Comparison of ENCODE assay signal across 12 cellular contexts in genomic region chr5:172410160-172410559, GRCh38. TPM values are rescaled to one million over a fixed set of nuclear protein-coding genes. Genes with fewer than 3 reads are reported as not detected.
DNase-seq lines count a peak whose midpoint lies in the region; ATAC-seq and TF ChIP-seq lines count a peak whose summit lies in the region.
"Had no signal": no experiment of that assay in that cellular context is flagged by ENCODE, and none has a peak within 500 bp of the region (broad histone marks: within the 10 kb centered on the region; RNA-seq: fewer than 3 reads in every experiment).

No MANE protein-coding gene starts in this region.

- intact Hi-C loops in sciatic nerve (cut with DNase I), result no loop called here

- H3K27me3 ChIP-seq in muscle layer of colon (ENCODE audit: control insufficient read depth in 1 of 2, insufficient read depth in 2 of 2, low read length in 2 of 2) (no peaks in the 10 kb centered on the region), Peyer's patch (no peaks in the 10 kb centered on the region)

- no peak for TF ChIP-seq CTCF in Peyer's patch (IDR thresholded peaks at IDR 0.05)

- H3K9me3 ChIP-seq in muscle layer of colon (ENCODE audit: low read length), result no peaks in the 10 kb centered on the region
- no peaks in the 10 kb centered on the region for H3K9me3 ChIP-seq in Peyer's patch

- ATAC-seq in HG03025 (IDR thresholded peaks at IDR 0.05; ENCODE audit: low FRiP score, unreplicated experiment) (no peak), sciatic nerve (no peak)

- H3K4me1 ChIP-seq in muscle layer of colon (ENCODE audit: insufficient read depth, low read length) (peaks cover 60% of the 10 kb centered on the region), Peyer's patch (peaks cover 0 to 8% (median 0%) of the 10 kb centered on the region in 4 donors)

- H3K27ac ChIP-seq in muscle layer of colon (ENCODE audit: low read depth, low read length) (peak overlapping the region; percentile 88), Peyer's patch (peak overlapping the region in 2 of 4 donors; percentile 39 to 77)
- H3K27ac ChIP-seq: KMS-11 had no signal

- H3K36me3 ChIP-seq in muscle layer of colon (ENCODE audit: insufficient read depth, low read length) (peaks cover 12% of the 10 kb centered on the region), Peyer's patch (no peaks in the 10 kb centered on the region)

- TF ChIP-seq POLR2A in Peyer's patch (IDR thresholded peaks at IDR 0.05), result no peak

- DNase-seq in Daoy (ENCODE audit: low read depth) (peak; percentile 73), LHCN-M2 (ENCODE audit: low read depth) (peak; percentile 66), amniotic epithelial cell (ENCODE audit: low read depth) (peak; percentile 63), DMS53 treated with DMSO at 0.1 percent for 48 hours (lab: John Stamatoyannopoulos, UW; ENCODE audit: unreplicated experiment) (no peak), sciatic nerve (ENCODE audit: low spot score) (no peak), Peyer's patch (no peak)
- DNase-seq: foreskin melanocyte, naive B cell, NCI-H774 had no signal

- H3K9ac ChIP-seq in muscle layer of colon (ENCODE audit: low read length), result no peak overlapping the region
- H3K9ac ChIP-seq: KMS-11 had no signal

- H3K4me3 ChIP-seq in muscle layer of colon (ENCODE audit: low read depth in 1 of 2, low read length in 2 of 2), result no peak overlapping the region
- no peak overlapping the region for H3K4me3 ChIP-seq in Peyer's patch

RNA-seq across cellular contexts. Expression of gene SH3PXD2B, which starts 44.2 kb away (rescaled TPM):
- 10.9 and 13.7 TPM in 2 replicates for total RNA-seq in Daoy (2014; rRNA removed; shearing (Covaris generic))
- total RNA-seq in LHCN-M2 (2014; rRNA removed) (23.1 and 25.9 TPM in 2 replicates), sciatic nerve (39.5 TPM), Peyer's patch (10 to 100 TPM in 3 of 4 donors, 1 to 10 TPM in 1; 5.8 to 26.4 (median 11.7) TPM)
- polyA plus RNA-seq in LHCN-M2 (2012), result 36.7 TPM

Comparison
In these comparisons a context has a peak if more than half of its experiments do, and no peak if none do; other contexts are left out.
1. DNase-seq: peak in Daoy (single experiment), LHCN-M2 (single experiment) and amniotic epithelial cell (single experiment); none in DMS53 treated with DMSO at 0.1 percent for 48 hours (single experiment), sciatic nerve (single experiment) and Peyer's patch (0 of 3).